ENCODE assay signal across 8 cellular contexts in the genomic region with DNA sequence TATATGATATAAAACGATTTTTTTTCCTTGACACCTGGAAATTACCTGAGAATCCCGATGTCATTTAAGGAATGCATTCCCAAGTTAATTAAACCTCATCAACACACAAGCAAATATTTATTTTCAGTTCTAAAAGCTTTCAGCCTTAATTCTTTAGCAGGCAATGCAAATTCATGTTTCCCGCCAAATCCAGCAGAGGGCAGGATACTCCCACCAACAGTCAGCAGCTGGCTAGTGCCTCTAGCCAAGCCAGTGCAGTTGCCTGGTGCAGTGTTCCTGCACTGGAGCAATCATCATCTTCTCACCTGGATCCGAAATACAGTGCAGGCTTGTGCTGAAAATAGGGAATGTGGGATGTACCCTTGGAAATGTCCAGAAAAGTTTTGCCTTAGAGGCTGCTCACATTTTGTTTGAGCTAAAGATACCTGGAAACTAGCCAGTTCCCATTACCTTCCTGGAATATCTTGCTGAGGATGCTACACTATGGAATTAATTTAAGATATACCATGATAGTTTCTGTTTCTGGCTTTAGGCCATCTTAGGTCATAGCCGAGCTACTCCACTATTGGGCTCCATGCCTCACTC. TPM values are rescaled to one million over a fixed set of nuclear protein-coding genes. Genes with fewer than 3 reads are reported as not detected.
DNase-seq lines count a peak whose midpoint lies in the region; ATAC-seq and TF ChIP-seq lines count a peak whose summit lies in the region.

No MANE protein-coding gene starts in this region.

- DNase-seq in DMS153 treated with DMSO at 0.1 percent for 48 hours (lab: John Stamatoyannopoulos, UW; ENCODE audit: unreplicated experiment): peak; percentile 44
- DNase-seq in NT2/D1 (ENCODE audit: low read depth, low spot score): peak; percentile 63
- DNase-seq in activated T-cell treated with anti-CD3 and anti-CD28 coated beads for 24 hours (ENCODE audit: low read depth): peak; percentile 71
- peak; percentile 81 for DNase-seq in natural killer cell treated with Interleukin-12 subunit alpha and Interleukin-12 subunit beta and Interleukin-15 and Interleukin-18, amount 100 ng/mL, for 72 hours (ENCODE audit: low spot score)
- DNase-seq in stomach: peak; percentile 72

- no peaks in the 10 kb centered on the region for H3K36me3 Mint-ChIP-seq in natural killer cell treated with Interleukin-12 subunit alpha and Interleukin-12 subunit beta and Interleukin-15 and Interleukin-18, amount 100 ng/mL, for 72 hours

- no peaks in the 10 kb centered on the region for H3K27me3 ChIP-seq in NT2/D1 (ENCODE audit: insufficient read depth, insufficient read length)
- no peaks in the 10 kb centered on the region for H3K27me3 ChIP-seq in stomach

- H3K4me3 Mint-ChIP-seq in natural killer cell treated with Interleukin-12 subunit alpha and Interleukin-12 subunit beta and Interleukin-15 and Interleukin-18, amount 100 ng/mL, for 72 hours: peak overlapping the region; percentile 18

- TF ChIP-seq POLR2A in stomach (IDR thresholded peaks at IDR 0.05): no peak

- H3K9me3 ChIP-seq in NT2/D1 (ENCODE audit: insufficient read depth, low read length): no peaks in the 10 kb centered on the region
- H3K9me3 ChIP-seq in stomach: no peaks in the 10 kb centered on the region

- H3K4me3 ChIP-seq in NT2/D1 (ENCODE audit: insufficient read length, low read depth): no peak overlapping the region
- H3K4me3 ChIP-seq in stomach: no peak overlapping the region

- no peaks in the 10 kb centered on the region for H3K4me1 ChIP-seq in NT2/D1 (ENCODE audit: insufficient read depth, insufficient read length)
- H3K4me1 ChIP-seq in stomach: peaks cover 4 to 20% (median 5%) of the 10 kb centered on the region in 4 donors

- intact Hi-C loops in stomach (cut with DNase I; ENCODE audit: low total_unique reads): loop anchor here (10.0 kb wide), 1 partner anchor 167 kb away; the partner anchor contains the start of gene ERMN

- H3K36me3 ChIP-seq in NT2/D1 (ENCODE audit: insufficient read depth, insufficient read length, low read length): no peaks in the 10 kb centered on the region
- H3K36me3 ChIP-seq in stomach: no peaks in the 10 kb centered on the region

- no peak overlapping the region for H3K27ac ChIP-seq in stomach

- TF ChIP-seq CTCF in stomach (IDR thresholded peaks at IDR 0.05): peak in 5 of 7 experiments; percentile 48 to 76 (median 63)

- 13 to 18% (median 18%) methylated on average over 5 of the region's 5 CpGs for WGBS in stomach, 5 donors

- peak; percentile 98 for ATAC-seq in GM21360 (IDR thresholded peaks at IDR 0.05; ENCODE audit: unreplicated experiment)
- peak; percentile 93 for ATAC-seq in HG03565 (IDR thresholded peaks at IDR 0.05; ENCODE audit: unreplicated experiment)
- ATAC-seq in esophagus mucosa: peak; percentile 76
- peak; percentile 85 to 88 for ATAC-seq in natural killer cell treated with Interleukin-12 subunit alpha and Interleukin-12 subunit beta and Interleukin-15 and Interleukin-18, amount 100 ng/mL, for 72 hours

- H3K27ac Mint-ChIP-seq in natural killer cell treated with Interleukin-12 subunit alpha and Interleukin-12 subunit beta and Interleukin-15 and Interleukin-18, amount 100 ng/mL, for 72 hours: peak overlapping the region in 1 of 2 donors; percentile 85

- TF ChIP-seq EP300 in stomach (IDR thresholded peaks at IDR 0.05): no peak

- H3K4me1 Mint-ChIP-seq in natural killer cell treated with Interleukin-12 subunit alpha and Interleukin-12 subunit beta and Interleukin-15 and Interleukin-18, amount 100 ng/mL, for 72 hours (ENCODE audit: low read depth in 2 of 2): peaks cover 47 to 49% of the 10 kb centered on the region in 2 donors

- H3K9me3 Mint-ChIP-seq in natural killer cell treated with Interleukin-12 subunit alpha and Interleukin-12 subunit beta and Interleukin-15 and Interleukin-18, amount 100 ng/mL, for 72 hours: no peaks in the 10 kb centered on the region

- no peaks in the 10 kb centered on the region for H3K27me3 Mint-ChIP-seq in natural killer cell treated with Interleukin-12 subunit alpha and Interleukin-12 subunit beta and Interleukin-15 and Interleukin-18, amount 100 ng/mL, for 72 hours

- no peak overlapping the region for H3K9ac ChIP-seq in NT2/D1 (ENCODE audit: insufficient read length, low read depth)

RNA-seq across cellular contexts. Expression of gene CYTIP, which starts 48.4 kb away (rescaled TPM):
- total RNA-seq in esophagus mucosa (1.3 TPM), stomach (10 to 100 TPM in 3 of 5 donors, 1 to 10 TPM in 1, not detected in 1; 8.2 to 30.7 (median 21.1) TPM)
- 1,000 to 10,000 TPM in 1 of 2 donors, 100 to 1,000 TPM in 1; 755 to 1,319 TPM for total RNA-seq in natural killer cell treated with Interleukin-12 subunit alpha and Interleukin-12 subunit beta and Interleukin-15 and Interleukin-18, amount 100 ng/mL, for 72 hours
- 10 to 100 TPM in 1 of 3 donors, 1 to 10 TPM in 2; 5.3 to 17.9 (median 9.3) TPM for polyA plus RNA-seq in stomach

Comparison
In these comparisons a context has a peak if more than half of its experiments do, and no peak if none do; other contexts are left out.
1. RNA of gene CYTIP, which starts 48.4 kb away (total RNA-seq): 755 to 1,319 TPM in natural killer cell treated with Interleukin-12 subunit alpha and Interleukin-12 subunit beta and Interleukin-15 and Interleukin-18, amount 100 ng/mL, for 72 hours; 8.2 to 30.7 TPM in stomach and 1.3 TPM in esophagus mucosa (single experiment); every median in the first group is over 10 times any median in the second.
2. Peak in every context shown above with its lines, with median percentiles within 50 percentile points of each other: DNase-seq and ATAC-seq.